8 cellular contexts compared by ENCODE assay signal in the genomic region with DNA sequence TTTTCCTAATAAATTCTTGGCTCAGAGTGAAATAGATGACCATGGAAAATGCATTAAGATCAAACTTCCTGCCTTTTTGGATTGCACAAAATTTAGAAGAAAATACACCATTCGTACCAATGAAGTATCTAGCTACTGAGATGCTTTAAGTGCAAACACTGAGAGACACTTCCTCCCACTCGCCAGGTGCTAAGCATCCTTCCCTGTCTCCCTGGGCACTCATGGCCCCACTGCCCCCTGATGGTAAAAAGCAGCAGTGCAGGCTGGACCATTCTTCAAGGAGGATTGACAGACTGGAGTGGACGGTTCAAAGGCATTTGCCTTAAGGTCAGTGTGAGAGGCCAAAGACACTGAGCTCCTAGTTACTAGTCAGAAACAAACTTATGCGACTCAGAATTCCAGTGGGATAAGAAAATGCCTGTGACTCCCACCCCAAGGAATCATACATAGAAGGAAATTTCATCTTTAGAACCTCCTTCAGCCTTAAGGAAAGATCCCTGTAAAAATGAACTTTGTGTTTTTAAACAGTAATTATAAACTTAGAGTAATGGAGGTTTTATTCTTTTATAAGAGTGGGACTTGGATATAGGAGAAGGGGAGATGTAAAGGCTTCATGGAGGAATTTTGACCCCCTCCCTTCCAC.
DNase-seq lines count a peak whose midpoint lies in the region; ATAC-seq, FAIRE-seq and TF ChIP-seq lines count a peak whose summit lies in the region.

No MANE protein-coding gene starts in this region.

- CTCF ChIA-PET in AG04450 (lab: Charles Lee), result interaction anchor here (0.6 to 3.5 kb wide), 5 partner anchors 9 to 755 kb away, joined by 3 to 9 read pairs (median 3); no protein-coding TSS in a partner anchor
- CTCF ChIA-PET in activated CD4-positive, alpha-beta memory T cell treated with anti-CD3 and anti-CD28 coated beads, Interleukin-2, amount 10 ng/mL, durations not matched to agents 7 days and 5 days (lab: Charles Lee), result interaction anchor here (0.9 to 1.0 kb wide), 2 partner anchors 9 to 14 kb away, joined by 3 read pairs; no protein-coding TSS in a partner anchor

- peak; percentile 86 for ATAC-seq in HG03039 (IDR thresholded peaks at IDR 0.05; ENCODE audit: unreplicated experiment)

- POLR2A ChIA-PET in AG04450 (lab: Yijun Ruan, JAX), result no interaction called here
- POLR2A ChIA-PET in activated CD4-positive, alpha-beta memory T cell treated with anti-CD3 and anti-CD28 coated beads, Interleukin-2, amount 10 ng/mL, durations not matched to agents 7 days and 5 days (lab: Charles Lee), result no interaction called here

- FAIRE-seq in GM18507 (lab: Jason Lieb, UNC), result peak; percentile 86

- no peaks in the 10 kb centered on the region for H3K36me3 Mint-ChIP-seq in activated CD4-positive, alpha-beta memory T cell treated with anti-CD3 and anti-CD28 coated beads, Interleukin-2, amount 10 ng/mL, durations not matched to agents 7 days and 5 days (ENCODE audit: low read depth)
- H3K36me3 Mint-ChIP-seq in mesothelial cell of epicardium, result no peaks in the 10 kb centered on the region

- no peaks in the 10 kb centered on the region for H3K4me1 Mint-ChIP-seq in activated CD4-positive, alpha-beta memory T cell treated with anti-CD3 and anti-CD28 coated beads, Interleukin-2, amount 10 ng/mL, durations not matched to agents 7 days and 5 days
- H3K4me1 Mint-ChIP-seq in mesothelial cell of epicardium, result no peaks in the 10 kb centered on the region

- no peak overlapping the region for H3K27ac Mint-ChIP-seq in activated CD4-positive, alpha-beta memory T cell treated with anti-CD3 and anti-CD28 coated beads, Interleukin-2, amount 10 ng/mL, durations not matched to agents 7 days and 5 days
- H3K27ac Mint-ChIP-seq in mesothelial cell of epicardium, result no peak overlapping the region

- H3K27me3 Mint-ChIP-seq in activated CD4-positive, alpha-beta memory T cell treated with anti-CD3 and anti-CD28 coated beads, Interleukin-2, amount 10 ng/mL, durations not matched to agents 7 days and 5 days, result peaks cover 21% of the 10 kb centered on the region
- peaks cover 2% of the 10 kb centered on the region for H3K27me3 Mint-ChIP-seq in mesothelial cell of epicardium (ENCODE audit: low read depth)

- TF ChIP-seq CTCF in AG04450 (IDR thresholded peaks at IDR 0.05; ENCODE audit: low read depth, low read length), result peak; percentile 77
- peak; percentile 83 for TF ChIP-seq CTCF in mesothelial cell of epicardium (IDR thresholded peaks at IDR 0.05; ENCODE audit: unreplicated experiment)

- H3K9me3 ChIP-seq in AG04450 (ENCODE audit: control insufficient read depth, insufficient read depth, low read length), result no peaks in the 10 kb centered on the region

- no peak overlapping the region for H3K27ac ChIP-seq in AG04450 (ENCODE audit: low read depth, low read length)

- DNase-seq in AG04450 (ENCODE audit: low read depth, low spot score), result no peak
- peak; percentile 47 for DNase-seq in GM18507 (ENCODE audit: extremely low spot score, insufficient read length, low read depth)
- DNase-seq in NCI-H526 (lab: John Stamatoyannopoulos, UW), result peak; percentile 45 to 73
- peak; percentile 76 for DNase-seq in activated CD4-positive, alpha-beta memory T cell treated with anti-CD3 and anti-CD28 coated beads, Interleukin-2, amount 10 ng/mL, durations not matched to agents 7 days and 5 days
- DNase-seq in effector CD8-positive, alpha-beta T cell (lab: John Stamatoyannopoulos, UW), result peak; percentile 56
- peak; percentile 31 to 76 for DNase-seq in mesothelial cell of epicardium (ENCODE audit: low spot score in 2 of 2, unreplicated experiment in 2 of 2)
- peak; percentile 51 for DNase-seq in stimulated activated CD8-positive, alpha-beta memory T cell treated with anti-CD3 and anti-CD28 coated beads, Interleukin-4, amount 100 ng/mL, for 24 hours (ENCODE audit: low read depth)

- no peaks in the 10 kb centered on the region for H3K9me3 Mint-ChIP-seq in activated CD4-positive, alpha-beta memory T cell treated with anti-CD3 and anti-CD28 coated beads, Interleukin-2, amount 10 ng/mL, durations not matched to agents 7 days and 5 days
- H3K9me3 Mint-ChIP-seq in mesothelial cell of epicardium, result no peaks in the 10 kb centered on the region

- H3K4me3 Mint-ChIP-seq in activated CD4-positive, alpha-beta memory T cell treated with anti-CD3 and anti-CD28 coated beads, Interleukin-2, amount 10 ng/mL, durations not matched to agents 7 days and 5 days, result no peak overlapping the region
- no peak overlapping the region for H3K4me3 Mint-ChIP-seq in mesothelial cell of epicardium

- no peaks in the 10 kb centered on the region for H3K27me3 ChIP-seq in AG04450 (ENCODE audit: control insufficient read depth, insufficient read depth, low read length)

- H3K4me3 ChIP-seq in AG04450 (ENCODE audit: low read depth, low read length), result no peak overlapping the region
